ENCODE assay signal across 25 cellular contexts in the genomic region with DNA sequence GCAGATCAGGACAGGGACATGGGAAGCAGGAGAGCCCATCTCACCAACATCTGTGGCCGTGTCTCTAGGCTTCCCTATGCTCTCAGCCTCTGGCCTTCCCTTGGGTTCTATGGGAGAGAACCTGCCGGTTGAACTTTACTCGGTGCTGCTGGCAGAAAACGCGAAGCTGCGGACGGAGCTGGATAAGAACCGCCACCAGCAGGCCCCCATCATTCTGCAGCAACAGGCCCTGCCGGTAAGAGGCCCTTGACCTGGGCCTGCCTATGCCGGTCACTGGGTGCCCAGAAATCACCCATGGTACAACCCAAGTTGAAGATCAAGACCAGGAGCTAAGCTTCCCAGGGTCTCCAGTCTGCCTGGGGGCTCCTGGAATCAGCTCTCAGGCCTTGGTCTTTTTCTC. TPM values are rescaled to one million over a fixed set of nuclear protein-coding genes. Genes with fewer than 3 reads are reported as not detected.
DNase-seq lines count a peak whose midpoint lies in the region; ATAC-seq, FAIRE-seq and TF ChIP-seq lines count a peak whose summit lies in the region.
"Had no signal": no experiment of that assay in that cellular context is flagged by ENCODE, and none has a peak within 500 bp of the region (broad histone marks: within the 10 kb centered on the region; RNA-seq: fewer than 3 reads in every experiment).

No MANE protein-coding gene starts in this region.

- no peaks in the 10 kb centered on the region for H3K9me3 ChIP-seq in kidney (ENCODE audit: control insufficient read depth in 1 of 2, low read length in 2 of 2)
- peaks cover 5% of the 10 kb centered on the region for H3K9me3 ChIP-seq in trophoblast cell (ENCODE audit: insufficient read depth, low read depth, low read length)
- no peaks in the 10 kb centered on the region for H3K9me3 ChIP-seq in spleen
- H3K9me3 ChIP-seq: BE2C had no signal

- no peaks in the 10 kb centered on the region for H3K79me1 ChIP-seq in trophoblast cell (ENCODE audit: low read length)

- H3K27me3 ChIP-seq in trophoblast cell (ENCODE audit: insufficient read depth, low read length) (no peaks in the 10 kb centered on the region), spleen (replicated peaks in 1 of 7) (no peaks in the 10 kb centered on the region)
- H3K27me3 ChIP-seq: BE2C, BLaER1 had no signal

- no peak overlapping the region for H4K91ac ChIP-seq in trophoblast cell (ENCODE audit: low read depth, low read length)

- H3K4me1 ChIP-seq in kidney (ENCODE audit: control insufficient read depth in 1 of 2, insufficient read depth in 1 of 2, low read depth in 1 of 2, low read length in 2 of 2) (no peaks in the 10 kb centered on the region), trophoblast cell (ENCODE audit: control insufficient read depth in 1 of 2, insufficient read depth in 2 of 2, low read length in 2 of 2) (no peaks in the 10 kb centered on the region), spleen (no peaks in the 10 kb centered on the region)
- H3K4me1 ChIP-seq: BE2C had no signal

- TF ChIP-seq CTCF in chondrocyte (IDR thresholded peaks at IDR 0.05) (no peak), kidney (IDR thresholded peaks at IDR 0.05; ENCODE audit: borderline replicate concordance, extremely low read depth, insufficient read depth) (no peak), spleen (IDR thresholded peaks at IDR 0.05 in 8 of 11, conservative IDR thresholded peaks at IDR 0.05 in 3 of 11) (no peak)

- peaks cover 2% of the 10 kb centered on the region for H3K36me3 Mint-ChIP-seq in chondrocyte (ENCODE audit: low read depth)
- H3K36me3 Mint-ChIP-seq in activated CD4-positive, alpha-beta T cell treated with anti-CD3 and anti-CD28 coated beads, Interleukin-2, amount 10 ng/mL, durations not matched to agents 7 days and 5 days (ENCODE audit: low read depth) = no peaks in the 10 kb centered on the region
- H3K36me3 Mint-ChIP-seq: CD14-positive monocyte; CD4-positive, alpha-beta memory T cell; CD4-positive, CD25-positive, alpha-beta regulatory T cell; CD8-positive, alpha-beta memory T cell had no signal

- no peak overlapping the region for H3K4ac ChIP-seq in trophoblast cell (ENCODE audit: low read depth, low read length)

- TF ChIP-seq POLR2A in spleen (IDR thresholded peaks at IDR 0.05) = no peak

- H3K36me3 ChIP-seq in kidney (ENCODE audit: control insufficient read depth in 1 of 2, insufficient read depth in 2 of 2, low read length in 2 of 2) (no peaks in the 10 kb centered on the region), trophoblast cell (ENCODE audit: control insufficient read depth in 1 of 2, insufficient read depth in 2 of 2, low read length in 2 of 2) (peaks cover 1 to 3% of the 10 kb centered on the region in 2 experiments), spleen (no peaks in the 10 kb centered on the region)
- H3K36me3 ChIP-seq: BE2C, BLaER1 had no signal

- no peak overlapping the region for H3K14ac ChIP-seq in trophoblast cell (ENCODE audit: low read length)

- intact Hi-C loops in kidney (cut with DNase I) (no loop called here), spleen (cut with DNase I; ENCODE audit: low total_unique reads) (no loop called here)

- H3K9ac ChIP-seq in kidney (ENCODE audit: low read length in 2 of 2) (no peak overlapping the region), trophoblast cell (ENCODE audit: low read length) (no peak overlapping the region)
- H3K9ac ChIP-seq: BLaER1 had no signal

- H2AK5ac ChIP-seq in trophoblast cell (ENCODE audit: low read length) = no peak overlapping the region

- no peak overlapping the region for H3K4me2 ChIP-seq in trophoblast cell (ENCODE audit: low read length)
- H3K4me2 ChIP-seq: BLaER1 had no signal

- ATAC-seq in HG02798 (IDR thresholded peaks at IDR 0.05; ENCODE audit: poor library complexity, unreplicated experiment) = no peak

- no peaks in the 10 kb centered on the region for H3K9me3 Mint-ChIP-seq in chondrocyte (ENCODE audit: low read depth)
- peaks cover 3% of the 10 kb centered on the region for H3K9me3 Mint-ChIP-seq in activated CD4-positive, alpha-beta T cell treated with anti-CD3 and anti-CD28 coated beads, Interleukin-2, amount 10 ng/mL, durations not matched to agents 7 days and 5 days
- H3K9me3 Mint-ChIP-seq: CD4-positive, alpha-beta memory T cell; CD8-positive, alpha-beta memory T cell had no signal

- peaks cover 2% of the 10 kb centered on the region for H3K27me3 Mint-ChIP-seq in chondrocyte (ENCODE audit: low read depth)
- no peaks in the 10 kb centered on the region for H3K27me3 Mint-ChIP-seq in activated CD4-positive, alpha-beta T cell treated with anti-CD3 and anti-CD28 coated beads, Interleukin-2, amount 10 ng/mL, durations not matched to agents 7 days and 5 days
- H3K27me3 Mint-ChIP-seq: CD4-positive, alpha-beta memory T cell had no signal

- H3K4me3 ChIP-seq in kidney (ENCODE audit: low read length in 2 of 2) (no peak overlapping the region), trophoblast cell (ENCODE audit: low read depth, low read length) (no peak overlapping the region), spleen (no peak overlapping the region)
- H3K4me3 ChIP-seq: BLaER1 had no signal

- H4K8ac ChIP-seq in trophoblast cell (ENCODE audit: low read depth, low read length) = no peak overlapping the region

- H2BK5ac ChIP-seq in trophoblast cell (ENCODE audit: low read depth, low read length, poor library complexity) = no peak overlapping the region

- CTCF ChIA-PET in activated CD4-positive, alpha-beta T cell treated with anti-CD3 and anti-CD28 coated beads, Interleukin-2, amount 10 ng/mL, durations not matched to agents 7 days and 5 days (lab: Charles Lee) = no interaction called here

- H3K79me2 ChIP-seq in trophoblast cell (ENCODE audit: control insufficient read depth, insufficient read depth, low read length, poor library complexity) = no peaks in the 10 kb centered on the region

- DNase-seq in chondrocyte (ENCODE audit: low spot score) (peak; percentile 86), kidney (peak; percentile 45), trophoblast cell (peak; percentile 37 to 51), spleen (peak; percentile 52), NOMO-1 (lab: John Stamatoyannopoulos, UW; ENCODE audit: unreplicated experiment in 2 of 2) (no peak), DMS153 (lab: John Stamatoyannopoulos, UW) (no peak)
- DNase-seq in activated CD4-positive, alpha-beta T cell treated with anti-CD3 and anti-CD28 coated beads, Interleukin-2, amount 10 ng/mL, durations not matched to agents 7 days and 5 days = no peak
- DNase-seq: 8988T; ACHN; BE2C; C1 segment of cervical spinal cord; CD4-positive, alpha-beta memory T cell; CD4-positive, CD25-positive, alpha-beta regulatory T cell; CD8-positive, alpha-beta memory T cell; COR-L47; DMS 273 treated with DMSO at 0.1 percent for 48 hours; DMS79 treated with DMSO at 0.1 percent for 48 hours; GF-D8 had no signal

- no peak for FAIRE-seq in kidney (lab: Jason Lieb, UNC)
- FAIRE-seq: A204.1, G401.6, GM12891 had no signal

- no peak overlapping the region for H3K27ac ChIP-seq in kidney (ENCODE audit: low read depth in 2 of 2, low read length in 2 of 2)
- H3K27ac ChIP-seq in trophoblast cell (ENCODE audit: low read depth, low read length) = no peak overlapping the region
- no peak overlapping the region for H3K27ac ChIP-seq in spleen
- H3K27ac ChIP-seq: BLaER1 had no signal

- no peaks in the 10 kb centered on the region for H3K4me1 Mint-ChIP-seq in chondrocyte (ENCODE audit: low read depth)
- H3K4me1 Mint-ChIP-seq in activated CD4-positive, alpha-beta T cell treated with anti-CD3 and anti-CD28 coated beads, Interleukin-2, amount 10 ng/mL, durations not matched to agents 7 days and 5 days = peaks cover 6% of the 10 kb centered on the region
- H3K4me1 Mint-ChIP-seq: CD4-positive, CD25-positive, alpha-beta regulatory T cell had no signal

- no CpG with 5 or more reads among the region's 10 CpGs for WGBS in trophoblast cell (ENCODE audit: extremely low coverage, insufficient coverage, insufficient read length)
- 84 to 94% (median 91%) methylated on average over 8 to 10 of the region's 10 CpGs for WGBS in spleen, 5 donors

- H3K23ac ChIP-seq in trophoblast cell (ENCODE audit: low read length) = no peak overlapping the region

- no peak overlapping the region for H2AFZ ChIP-seq in trophoblast cell (ENCODE audit: insufficient read depth, low read length, poor library complexity)

- H3K18ac ChIP-seq in trophoblast cell (ENCODE audit: low read length) = no peak overlapping the region

- H4K12ac ChIP-seq in trophoblast cell (ENCODE audit: low read depth, low read length) = no peak overlapping the region

- POLR2A ChIA-PET in activated CD4-positive, alpha-beta T cell treated with anti-CD3 and anti-CD28 coated beads, Interleukin-2, amount 10 ng/mL, durations not matched to agents 7 days and 5 days (lab: Charles Lee) = no interaction called here

- no peak overlapping the region for H3K4me3 Mint-ChIP-seq in chondrocyte (ENCODE audit: unreplicated experiment)
- no peak overlapping the region for H3K4me3 Mint-ChIP-seq in activated CD4-positive, alpha-beta T cell treated with anti-CD3 and anti-CD28 coated beads, Interleukin-2, amount 10 ng/mL, durations not matched to agents 7 days and 5 days
- H3K4me3 Mint-ChIP-seq: CD14-positive monocyte; CD4-positive, alpha-beta memory T cell; CD4-positive, CD25-positive, alpha-beta regulatory T cell; CD8-positive, alpha-beta memory T cell had no signal

- H2BK120ac ChIP-seq in trophoblast cell (ENCODE audit: insufficient read depth, low read length, poor library complexity) = no peak overlapping the region

- H2BK12ac ChIP-seq in trophoblast cell (ENCODE audit: low read length) = no peak overlapping the region

- H3K27ac Mint-ChIP-seq in chondrocyte (ENCODE audit: unreplicated experiment) = no peak overlapping the region
- no peak overlapping the region for H3K27ac Mint-ChIP-seq in activated CD4-positive, alpha-beta T cell treated with anti-CD3 and anti-CD28 coated beads, Interleukin-2, amount 10 ng/mL, durations not matched to agents 7 days and 5 days
- H3K27ac Mint-ChIP-seq: CD14-positive monocyte; CD4-positive, alpha-beta memory T cell; CD4-positive, CD25-positive, alpha-beta regulatory T cell; CD8-positive, alpha-beta memory T cell had no signal

RNA-seq across cellular contexts. Expression of gene CYP11A1, which starts 34.8 kb away (rescaled TPM):
- total RNA-seq in chondrocyte = 0.32 to 0.54 TPM in 2 of 3 replicates, not detected in the other
- 0.13 TPM for total RNA-seq in kidney
- polyA plus RNA-seq in kidney (ENCODE audit: insufficient read depth, low read depth, low replicate concordance) = 2.7 TPM
- polyA plus RNA-seq in trophoblast cell (2013) = 217 and 235 TPM in 2 replicates
- 10 to 100 TPM in 1 of 7 donors, 1 to 10 TPM in 6; 3.2 to 14.3 (median 5.0) TPM for total RNA-seq in spleen
- 1 to 10 TPM; 1.6 to 3.6 (median 1.7) TPM for polyA plus RNA-seq in spleen
- total RNA-seq in activated CD4-positive, alpha-beta T cell treated with anti-CD3 and anti-CD28 coated beads, Interleukin-2, amount 10 ng/mL, durations not matched to agents 7 days and 5 days = not detected
- total RNA-seq: A673; CD4-positive, alpha-beta memory T cell; CD4-positive, CD25-positive, alpha-beta regulatory T cell; CD8-positive, alpha-beta memory T cell had no signal
- polyA plus RNA-seq: CD14-positive monocyte; CD4-positive, alpha-beta memory T cell; CD4-positive, CD25-positive, alpha-beta regulatory T cell; CD8-positive, alpha-beta memory T cell had no signal

Comparison
In these comparisons a context has a peak if more than half of its experiments do, and no peak if none do; other contexts are left out.
1. DNase-seq: peak in chondrocyte (single experiment), kidney (single experiment), trophoblast cell (2 of 2) and spleen (single experiment); none in activated CD4-positive, alpha-beta T cell treated with anti-CD3 and anti-CD28 coated beads, Interleukin-2, amount 10 ng/mL, durations not matched to agents 7 days and 5 days (single experiment), NOMO-1 (0 of 2) and DMS153 (single experiment).